ENCODE assay signal across 8 cellular contexts in the genomic region with DNA sequence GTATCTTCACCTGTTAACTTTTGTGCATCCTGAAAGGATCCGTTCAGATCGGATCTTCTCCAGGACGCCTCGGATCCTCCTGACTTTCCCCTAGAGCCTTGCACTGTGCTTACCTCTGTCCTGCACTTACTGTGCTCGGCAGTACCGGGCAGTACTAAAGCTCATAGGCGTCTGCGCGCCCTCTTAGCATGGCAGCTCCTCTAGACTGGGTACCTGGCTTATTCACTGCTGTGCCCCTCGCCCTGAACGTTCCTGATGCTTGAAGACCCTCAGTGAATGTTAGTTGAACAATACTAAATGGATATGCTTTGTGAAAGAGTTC. TPM values are rescaled to one million over a fixed set of nuclear protein-coding genes. Genes with fewer than 3 reads are reported as not detected.
DNase-seq lines count a peak whose midpoint lies in the region; TF ChIP-seq lines count a peak whose summit lies in the region.

No MANE protein-coding gene starts in this region.

- H3K36me3 ChIP-seq in ES-I3 (ENCODE audit: insufficient read depth, low read length) (no peaks in the 10 kb centered on the region), PC-9 (ENCODE audit: low read depth) (no peaks in the 10 kb centered on the region), esophagus muscularis mucosa (no peaks in the 10 kb centered on the region), neuron (ENCODE audit: insufficient read depth, low read length) (no peaks in the 10 kb centered on the region)

- H3K9ac ChIP-seq in ES-I3 (ENCODE audit: low read depth, low read length): peak overlapping the region; percentile 62; the same call in 1 of the 2 replicates

- no peaks in the 10 kb centered on the region for H3F3A ChIP-seq in PC-9 (ENCODE audit: insufficient read depth, low read depth)

- no peak for TF ChIP-seq POLR2A in esophagus muscularis mucosa (IDR thresholded peaks at IDR 0.05; ENCODE audit: low read depth)

- intact Hi-C loops in PC-9 (cut with micrococcal nuclease; ENCODE audit: unreplicated experiment) (loop anchor here (10.0 kb wide), 1 partner anchor 117 kb away; no protein-coding TSS in a partner anchor), esophagus muscularis mucosa (cut with DNase I) (loop anchor here (10.0 kb wide), 1 partner anchor 257 kb away; no protein-coding TSS in a partner anchor)

- no TSS peak for BruUV-seq in PC-9 (replicated peaks; lab: Mats Ljungman, UMichigan)

- H4K20me1 ChIP-seq in PC-9 (ENCODE audit: insufficient read depth): no peaks in the 10 kb centered on the region

- CTCF ChIA-PET in PC-9 (lab: Charles Lee): no interaction called here

- H3K4me3 ChIP-seq in PC-9 (peak overlapping the region; percentile 97), esophagus muscularis mucosa (peak overlapping the region; percentile 66 to 79 (median 69)), neuron (ENCODE audit: low read length) (peak overlapping the region; percentile 54)

- no peaks in the 10 kb centered on the region for H3K9me3 ChIP-seq in ES-I3 (ENCODE audit: control insufficient read depth, insufficient read depth, low read length)
- no peaks in the 10 kb centered on the region for H3K9me3 ChIP-seq in PC-9 (ENCODE audit: insufficient read depth, low read depth)
- no peaks in the 10 kb centered on the region for H3K9me3 ChIP-seq in esophagus muscularis mucosa
- no peaks in the 10 kb centered on the region for H3K9me3 ChIP-seq in neuron (ENCODE audit: low read length)

- H3K79me2 ChIP-seq in PC-9 (ENCODE audit: low read depth): no peaks in the 10 kb centered on the region

- POLR2A ChIA-PET in PC-9 (lab: Charles Lee; ENCODE audit: unreplicated experiment): interaction anchor here (0.7 kb wide), 1 partner anchor 16 kb away, joined by 6 read pairs; no protein-coding TSS in a partner anchor

- H3K4me1 ChIP-seq in ES-I3 (ENCODE audit: insufficient read depth, low read length) (no peaks in the 10 kb centered on the region), PC-9 (replicated peaks; ENCODE audit: insufficient read depth) (0 out of 2 replicates have a peak, but pooled peaks cover 9% of the 10 kb centered on the region), esophagus muscularis mucosa (peaks cover 22 to 30% (median 25%) of the 10 kb centered on the region in 4 donors), neuron (ENCODE audit: insufficient read depth, low read length) (no peaks in the 10 kb centered on the region)

- TF ChIP-seq EP300 in esophagus muscularis mucosa (IDR thresholded peaks at IDR 0.05): no peak

- H3K27ac ChIP-seq in PC-9 (no peak overlapping the region), esophagus muscularis mucosa (replicated peaks in 1 of 4) (peak overlapping the region; percentile 77 to 82 (median 80))

- TF ChIP-seq CTCF in PC-9 (conservative IDR thresholded peaks at IDR 0.05) (no peak), esophagus muscularis mucosa (IDR thresholded peaks at IDR 0.05) (no peak)

- no peak for DNase-seq in PC-9
- no peak for DNase-seq in esophagus muscularis mucosa (ENCODE audit: extremely low spot score)
- DNase-seq in NCI-H2196 treated with DMSO at 0.1 percent for 48 hours (lab: John Stamatoyannopoulos, UW; ENCODE audit: unreplicated experiment): no peak
- no peak for DNase-seq in SIG-M5 treated with dmso at 0.1 percent for 504 hours (lab: John Stamatoyannopoulos, UW; ENCODE audit: unreplicated experiment)
- no peak for DNase-seq in NCI-H2081 treated with DMSO at 0.1 percent for 48 hours (lab: John Stamatoyannopoulos, UW)
- no peak for DNase-seq in DMS79 (lab: John Stamatoyannopoulos, UW)

- H3K27me3 ChIP-seq in PC-9 (ENCODE audit: insufficient read depth, low read depth): no peaks in the 10 kb centered on the region
- H3K27me3 ChIP-seq in esophagus muscularis mucosa: no peaks in the 10 kb centered on the region
- peaks cover 21% of the 10 kb centered on the region for H3K27me3 ChIP-seq in neuron (ENCODE audit: insufficient read depth, low read length)

- H2AFZ ChIP-seq in PC-9 (peak overlapping the region; percentile 94), neuron (ENCODE audit: low read depth, low read length) (peak overlapping the region; percentile 74)

- 42% methylated on average over 9 of the region's 11 CpGs for WGBS in esophagus muscularis mucosa

- H3K9me2 ChIP-seq in PC-9 (ENCODE audit: insufficient read depth): no peaks in the 10 kb centered on the region

- peak overlapping the region; percentile 95 for H3K4me2 ChIP-seq in PC-9

RNA-seq across cellular contexts. Expression of a gene that starts 1.0 kb away (rescaled TPM):
- total RNA-seq in PC-9 (2021): 87.8 and 95.8 TPM in 2 replicates
- total RNA-seq in esophagus muscularis mucosa: 10 to 100 TPM; 83.0 to 94.3 (median 92.1) TPM

RNA-seq across cellular contexts. Expression of a gene that starts 6.5 kb away (rescaled TPM):
- 78.4 and 80.0 TPM in 2 replicates for total RNA-seq in PC-9 (2021)
- 10 to 100 TPM; 45.7 to 87.6 (median 73.4) TPM for total RNA-seq in esophagus muscularis mucosa
